30 cellular contexts compared by ENCODE assay signal in genomic region chr6:20229881-20230280, GRCh38. TPM values are rescaled to one million over a fixed set of nuclear protein-coding genes. Genes with fewer than 3 reads are reported as not detected.
"Had no signal": no experiment of that assay in that cellular context is flagged by ENCODE, and none has a peak within 500 bp of the region (broad histone marks: within the 10 kb centered on the region; RNA-seq: fewer than 3 reads in every experiment).

No MANE protein-coding gene starts in this region.

- DNase-seq: natural killer cell; occipital lobe; ovary; posterior cingulate gyrus; psoas muscle; right cardiac atrium; right lobe of liver; sigmoid colon; small intestine; stimulated activated CD4-positive, alpha-beta T cell treated with anti-CD3 and anti-CD28 coated beads, Interleukin-15, amount 100 ng/mL, for 24 hours; stimulated activated CD4-positive, alpha-beta T cell treated with anti-CD3 and anti-CD28 coated beads, Interleukin-2, amount 100 ng/mL, for 24 hours; stimulated activated CD4-positive, alpha-beta T cell treated with anti-CD3 and anti-CD28 coated beads, Interleukin-2, amount 100 ng/mL, for 48 hours; stimulated activated CD4-positive, alpha-beta T cell treated with anti-CD3 and anti-CD28 coated beads, Interleukin-4, amount 100 ng/mL, for 24 hours; stimulated activated naive B cell treated with anti-CD40 and anti-IgM and Interleukin-4, amounts not matched to agents 10 μg/mL and 1 μg/mL and 100 μg/mL, for 72 hours; stimulated activated naive CD4-positive, alpha-beta T cell treated with Interleukin-2 at 50 U/mL for 16 hours; stomach; thyroid gland; trophoblast cell; upper lobe of left lung had no signal

- H3K79me2 ChIP-seq: parathyroid adenoma had no signal

- H3K27ac ChIP-seq: neural progenitor cell, ovary, parathyroid adenoma, psoas muscle, right lobe of liver, sigmoid colon, thoracic aorta, thyroid gland, upper lobe of left lung, vagina had no signal

- H3K36me3 Mint-ChIP-seq: natural killer cell; neural progenitor cell; stimulated activated effector memory CD8-positive, alpha-beta T cell treated with anti-CD3 and anti-CD28 coated beads, Interleukin-12 subunit alpha, Interleukin-12 subunit beta, amount 100 ng/mL, for 72 hours; stimulated activated naive B cell treated with anti-CD40 and anti-IgM and Interleukin-4, amounts not matched to agents 10 μg/mL and 1 μg/mL and 100 μg/mL, for 72 hours had no signal

- H3K9ac ChIP-seq: neural progenitor cell, parathyroid adenoma had no signal

- H3K27ac Mint-ChIP-seq: natural killer cell; neural progenitor cell; progenitor cell of endocrine pancreas; stimulated activated effector memory CD8-positive, alpha-beta T cell treated with anti-CD3 and anti-CD28 coated beads, Interleukin-12 subunit alpha, Interleukin-12 subunit beta, amount 100 ng/mL, for 72 hours; stimulated activated naive B cell treated with anti-CD40 and anti-IgM and Interleukin-4, amounts not matched to agents 10 μg/mL and 1 μg/mL and 100 μg/mL, for 72 hours; stimulated activated naive CD8-positive, alpha-beta T cell treated with anti-CD3 and anti-CD28 coated beads, Interleukin-15, Interleukin-2, amounts not matched to agents 100 ng/mL and 50 ng/mL, for 24 hours had no signal

- H3K9me3 Mint-ChIP-seq: natural killer cell; stimulated activated effector memory CD8-positive, alpha-beta T cell treated with anti-CD3 and anti-CD28 coated beads, Interleukin-12 subunit alpha, Interleukin-12 subunit beta, amount 100 ng/mL, for 72 hours; stimulated activated naive B cell treated with anti-CD40 and anti-IgM and Interleukin-4, amounts not matched to agents 10 μg/mL and 1 μg/mL and 100 μg/mL, for 72 hours; stimulated activated naive CD8-positive, alpha-beta T cell treated with anti-CD3 and anti-CD28 coated beads, Interleukin-15, Interleukin-2, amounts not matched to agents 100 ng/mL and 50 ng/mL, for 24 hours had no signal

- H3K4me1 Mint-ChIP-seq: natural killer cell; nephron; neural progenitor cell; stimulated activated effector memory CD8-positive, alpha-beta T cell treated with anti-CD3 and anti-CD28 coated beads, Interleukin-12 subunit alpha, Interleukin-12 subunit beta, amount 100 ng/mL, for 72 hours; stimulated activated naive B cell treated with anti-CD40 and anti-IgM and Interleukin-4, amounts not matched to agents 10 μg/mL and 1 μg/mL and 100 μg/mL, for 72 hours had no signal

- H3K4me3 ChIP-seq: neural progenitor cell, ovary, psoas muscle, right lobe of liver, sigmoid colon, stomach, thoracic aorta, thyroid gland, tibial nerve, upper lobe of left lung, vagina had no signal

- H3K36me3 ChIP-seq: neural progenitor cell, ovary, right lobe of liver, sigmoid colon, stomach, thoracic aorta, thyroid gland, tibial nerve, upper lobe of left lung, vagina had no signal

- ATAC-seq: natural killer cell; psoas muscle; right cardiac atrium; right lobe of liver; stimulated activated effector memory CD8-positive, alpha-beta T cell treated with anti-CD3 and anti-CD28 coated beads, Interleukin-12 subunit alpha, Interleukin-12 subunit beta, amount 100 ng/mL, for 72 hours; stimulated activated naive B cell treated with anti-CD40 and anti-IgM and Interleukin-4, amounts not matched to agents 10 μg/mL and 1 μg/mL and 100 μg/mL, for 72 hours had no signal

- H3K4me2 ChIP-seq: neural progenitor cell had no signal

- H2AFZ ChIP-seq: neural progenitor cell, parathyroid adenoma had no signal

- H3K27me3 Mint-ChIP-seq: stimulated activated naive CD8-positive, alpha-beta T cell treated with anti-CD3 and anti-CD28 coated beads, Interleukin-15, Interleukin-2, amounts not matched to agents 100 ng/mL and 50 ng/mL, for 24 hours had no signal

- H3K4me3 Mint-ChIP-seq: natural killer cell; nephron; neural progenitor cell; stimulated activated effector memory CD8-positive, alpha-beta T cell treated with anti-CD3 and anti-CD28 coated beads, Interleukin-12 subunit alpha, Interleukin-12 subunit beta, amount 100 ng/mL, for 72 hours; stimulated activated naive B cell treated with anti-CD40 and anti-IgM and Interleukin-4, amounts not matched to agents 10 μg/mL and 1 μg/mL and 100 μg/mL, for 72 hours; stimulated activated naive CD8-positive, alpha-beta T cell treated with anti-CD3 and anti-CD28 coated beads, Interleukin-15, Interleukin-2, amounts not matched to agents 100 ng/mL and 50 ng/mL, for 24 hours had no signal

- FAIRE-seq: small intestine, urothelium cell line had no signal

- H3K27me3 ChIP-seq: neural progenitor cell, right lobe of liver, sigmoid colon, stomach, thyroid gland, tibial nerve, upper lobe of left lung, vagina had no signal

- H3K9me3 ChIP-seq: ovary, psoas muscle, right lobe of liver, sigmoid colon, stomach, thoracic aorta, thyroid gland, tibial nerve, upper lobe of left lung, vagina had no signal

- H3K4me1 ChIP-seq: neural progenitor cell, parathyroid adenoma, psoas muscle, right lobe of liver, sigmoid colon, stomach, thyroid gland, upper lobe of left lung, vagina had no signal

RNA-seq across cellular contexts. Expression of gene MBOAT1, which starts 17.6 kb away (rescaled TPM):
- polyA plus RNA-seq: neural cell had no signal
